In the genomic region with DNA sequence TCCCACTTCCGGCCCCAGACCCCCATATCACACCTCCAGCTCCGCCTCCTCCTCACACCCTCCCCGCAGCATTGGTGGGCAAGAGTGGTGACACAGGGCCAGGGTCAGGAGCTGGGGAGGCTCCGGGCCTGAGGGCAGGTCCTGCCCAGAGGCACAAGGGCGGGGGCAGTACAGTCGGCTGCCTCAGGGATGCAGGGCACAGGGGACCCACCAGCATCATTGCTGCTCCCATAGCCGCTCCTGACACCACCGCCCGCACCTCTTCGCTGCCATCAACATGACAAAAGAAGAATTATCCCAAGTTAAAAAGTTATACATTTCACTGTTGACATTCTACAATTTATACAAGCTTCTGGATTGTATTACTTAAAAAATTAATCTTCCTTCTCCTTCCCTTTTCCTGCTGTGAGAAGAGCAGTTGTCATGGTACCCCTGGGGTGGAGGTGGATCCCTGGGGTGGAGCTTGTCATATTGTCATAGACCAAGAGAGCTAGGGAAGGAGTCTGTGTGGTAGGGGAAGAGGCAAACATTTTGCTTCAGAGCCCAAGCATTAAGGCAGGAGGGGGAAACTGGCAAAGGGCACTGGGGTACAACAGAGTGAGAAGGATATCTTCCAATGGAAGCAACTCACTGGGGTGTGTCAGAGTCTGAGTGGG, we compare ENCODE assay signal across 2 cellular contexts.
TF ChIP-seq lines count a peak whose summit lies in the region.

No MANE protein-coding gene starts in this region.

TF ChIP-seq in GM23338, 12 proteins besides CTCF, POLR2A, EP300 and RAD21 (continues in another document):
- TF ChIP-seq CREB1 (CRISPR knock-in tag; IDR thresholded peaks at IDR 0.05; ENCODE audit: low read depth), result no peak
- no peak for TF ChIP-seq NANOG (IDR thresholded peaks at IDR 0.05; ENCODE audit: borderline replicate concordance)
- TF ChIP-seq, protein P1, sequence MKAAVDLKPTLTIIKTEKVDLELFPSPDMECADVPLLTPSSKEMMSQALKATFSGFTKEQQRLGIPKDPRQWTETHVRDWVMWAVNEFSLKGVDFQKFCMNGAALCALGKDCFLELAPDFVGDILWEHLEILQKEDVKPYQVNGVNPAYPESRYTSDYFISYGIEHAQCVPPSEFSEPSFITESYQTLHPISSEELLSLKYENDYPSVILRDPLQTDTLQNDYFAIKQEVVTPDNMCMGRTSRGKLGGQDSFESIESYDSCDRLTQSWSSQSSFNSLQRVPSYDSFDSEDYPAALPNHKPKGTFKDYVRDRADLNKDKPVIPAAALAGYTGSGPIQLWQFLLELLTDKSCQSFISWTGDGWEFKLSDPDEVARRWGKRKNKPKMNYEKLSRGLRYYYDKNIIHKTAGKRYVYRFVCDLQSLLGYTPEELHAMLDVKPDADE (IDR thresholded peaks at IDR 0.05), result no peak
- no peak for TF ChIP-seq EZH2 (IDR thresholded peaks at IDR 0.05; ENCODE audit: low read depth, unreplicated experiment)
- TF ChIP-seq ZNF331 (CRISPR knock-in tag; IDR thresholded peaks at IDR 0.05; ENCODE audit: low read depth), result no peak
- no peak for TF ChIP-seq EZH2phosphoT487 (IDR thresholded peaks at IDR 0.05; ENCODE audit: unreplicated experiment)
- TF ChIP-seq, protein P2, sequence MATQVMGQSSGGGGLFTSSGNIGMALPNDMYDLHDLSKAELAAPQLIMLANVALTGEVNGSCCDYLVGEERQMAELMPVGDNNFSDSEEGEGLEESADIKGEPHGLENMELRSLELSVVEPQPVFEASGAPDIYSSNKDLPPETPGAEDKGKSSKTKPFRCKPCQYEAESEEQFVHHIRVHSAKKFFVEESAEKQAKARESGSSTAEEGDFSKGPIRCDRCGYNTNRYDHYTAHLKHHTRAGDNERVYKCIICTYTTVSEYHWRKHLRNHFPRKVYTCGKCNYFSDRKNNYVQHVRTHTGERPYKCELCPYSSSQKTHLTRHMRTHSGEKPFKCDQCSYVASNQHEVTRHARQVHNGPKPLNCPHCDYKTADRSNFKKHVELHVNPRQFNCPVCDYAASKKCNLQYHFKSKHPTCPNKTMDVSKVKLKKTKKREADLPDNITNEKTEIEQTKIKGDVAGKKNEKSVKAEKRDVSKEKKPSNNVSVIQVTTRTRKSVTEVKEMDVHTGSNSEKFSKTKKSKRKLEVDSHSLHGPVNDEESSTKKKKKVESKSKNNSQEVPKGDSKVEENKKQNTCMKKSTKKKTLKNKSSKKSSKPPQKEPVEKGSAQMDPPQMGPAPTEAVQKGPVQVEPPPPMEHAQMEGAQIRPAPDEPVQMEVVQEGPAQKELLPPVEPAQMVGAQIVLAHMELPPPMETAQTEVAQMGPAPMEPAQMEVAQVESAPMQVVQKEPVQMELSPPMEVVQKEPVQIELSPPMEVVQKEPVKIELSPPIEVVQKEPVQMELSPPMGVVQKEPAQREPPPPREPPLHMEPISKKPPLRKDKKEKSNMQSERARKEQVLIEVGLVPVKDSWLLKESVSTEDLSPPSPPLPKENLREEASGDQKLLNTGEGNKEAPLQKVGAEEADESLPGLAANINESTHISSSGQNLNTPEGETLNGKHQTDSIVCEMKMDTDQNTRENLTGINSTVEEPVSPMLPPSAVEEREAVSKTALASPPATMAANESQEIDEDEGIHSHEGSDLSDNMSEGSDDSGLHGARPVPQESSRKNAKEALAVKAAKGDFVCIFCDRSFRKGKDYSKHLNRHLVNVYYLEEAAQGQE (IDR thresholded peaks at IDR 0.05; ENCODE audit: unreplicated experiment), result no peak
- TF ChIP-seq STAT1 (IDR thresholded peaks at IDR 0.05; ENCODE audit: unreplicated experiment), result no peak
- TF ChIP-seq POLR2AphosphoS5 (IDR thresholded peaks at IDR 0.05; ENCODE audit: low read depth), result no peak
- no peak for TF ChIP-seq JUNB (IDR thresholded peaks at IDR 0.05; ENCODE audit: unreplicated experiment)
- TF ChIP-seq ZNF114 (CRISPR knock-in tag; IDR thresholded peaks at IDR 0.05), result no peak

TF ChIP-seq in H1, 55 proteins besides CTCF, POLR2A, EP300 and RAD21:
- TF ChIP-seq NANOG (IDR thresholded peaks at IDR 0.05; ENCODE audit: insufficient read depth, low read depth, low read length, poor library complexity, severe bottlenecking) (no peak), BCL11A (IDR thresholded peaks at IDR 0.05; ENCODE audit: low read depth in 2 of 2, low read length in 2 of 2) (no peak), CBX5 (IDR thresholded peaks at IDR 0.05; ENCODE audit: low read depth, low read length) (no peak), RNF2 (IDR thresholded peaks at IDR 0.05; ENCODE audit: borderline replicate concordance, low read depth, low read length, missing control alignments, poor library complexity, severe bottlenecking) (no peak), KDM5A (IDR thresholded peaks at IDR 0.05; ENCODE audit: low read length) (no peak), HDAC6 (IDR thresholded peaks at IDR 0.05; ENCODE audit: low read depth, low read length) (no peak), CHD1 (IDR thresholded peaks at IDR 0.05; ENCODE audit: low read depth, low read length) (no peak), GTF2F1 (IDR thresholded peaks at IDR 0.05; ENCODE audit: borderline replicate concordance, low read depth, low read length) (no peak)
- TF ChIP-seq, protein P3, sequence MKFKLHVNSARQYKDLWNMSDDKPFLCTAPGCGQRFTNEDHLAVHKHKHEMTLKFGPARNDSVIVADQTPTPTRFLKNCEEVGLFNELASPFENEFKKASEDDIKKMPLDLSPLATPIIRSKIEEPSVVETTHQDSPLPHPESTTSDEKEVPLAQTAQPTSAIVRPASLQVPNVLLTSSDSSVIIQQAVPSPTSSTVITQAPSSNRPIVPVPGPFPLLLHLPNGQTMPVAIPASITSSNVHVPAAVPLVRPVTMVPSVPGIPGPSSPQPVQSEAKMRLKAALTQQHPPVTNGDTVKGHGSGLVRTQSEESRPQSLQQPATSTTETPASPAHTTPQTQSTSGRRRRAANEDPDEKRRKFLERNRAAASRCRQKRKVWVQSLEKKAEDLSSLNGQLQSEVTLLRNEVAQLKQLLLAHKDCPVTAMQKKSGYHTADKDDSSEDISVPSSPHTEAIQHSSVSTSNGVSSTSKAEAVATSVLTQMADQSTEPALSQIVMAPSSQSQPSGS (IDR thresholded peaks at IDR 0.05; ENCODE audit: low read length), result no peak
